In the genomic region with DNA sequence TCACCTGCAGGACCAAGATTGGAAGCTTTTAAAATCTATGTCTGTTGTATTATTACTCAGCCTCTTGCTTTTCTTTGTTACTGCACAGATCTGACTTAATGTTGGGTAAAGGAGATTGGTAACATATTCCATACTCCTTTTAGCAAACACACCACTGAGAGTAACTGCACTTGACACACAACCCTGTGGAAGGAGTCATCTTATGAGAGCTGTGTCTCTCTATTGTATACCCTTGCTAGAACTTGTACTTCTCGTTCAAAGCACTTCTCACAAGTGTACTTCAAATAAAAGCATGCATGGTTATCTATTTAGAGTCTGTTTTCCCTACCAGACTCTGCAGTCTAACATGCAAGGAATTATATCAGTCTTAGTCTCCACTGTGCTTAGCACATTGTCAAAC, we compare ENCODE assay signal across 20 cellular contexts.
"Had no signal": no experiment of that assay in that cellular context is flagged by ENCODE, and none has a peak within 500 bp of the region (broad histone marks: within the 10 kb centered on the region; RNA-seq: fewer than 3 reads in every experiment).

No MANE protein-coding gene starts in this region.

- ATAC-seq: foreskin keratinocyte; left cardiac atrium; left ventricle myocardium superior; pancreas; right lobe of liver; stimulated activated naive B cell treated with anti-CD40 and anti-IgM and Interleukin-4, amounts not matched to agents 10 μg/mL and 1 μg/mL and 100 μg/mL, for 72 hours; stimulated activated naive CD8-positive, alpha-beta T cell treated with anti-CD3 and anti-CD28 coated beads, Interleukin-15, amount 100 ng/mL, for 72 hours had no signal

- H3K4me3 Mint-ChIP-seq: naive B cell; nephron; stimulated activated naive B cell treated with anti-CD40 and anti-IgM and Interleukin-4, amounts not matched to agents 10 μg/mL and 1 μg/mL and 100 μg/mL, for 72 hours; stimulated activated naive CD8-positive, alpha-beta T cell treated with anti-CD3 and anti-CD28 coated beads, Interleukin-15, amount 100 ng/mL, for 72 hours had no signal

- H3K36me3 Mint-ChIP-seq: naive B cell; stimulated activated naive B cell treated with anti-CD40 and anti-IgM and Interleukin-4, amounts not matched to agents 10 μg/mL and 1 μg/mL and 100 μg/mL, for 72 hours had no signal

- H3K27ac Mint-ChIP-seq: naive B cell; nephron; progenitor cell of endocrine pancreas; stimulated activated naive B cell treated with anti-CD40 and anti-IgM and Interleukin-4, amounts not matched to agents 10 μg/mL and 1 μg/mL and 100 μg/mL, for 72 hours; stimulated activated naive CD8-positive, alpha-beta T cell treated with anti-CD3 and anti-CD28 coated beads, Interleukin-15, amount 100 ng/mL, for 72 hours had no signal

- H3K9me3 Mint-ChIP-seq: nephron; stimulated activated naive CD8-positive, alpha-beta T cell treated with anti-CD3 and anti-CD28 coated beads, Interleukin-15, amount 100 ng/mL, for 72 hours had no signal

- H3K4me1 Mint-ChIP-seq: naive B cell; nephron; stimulated activated naive B cell treated with anti-CD40 and anti-IgM and Interleukin-4, amounts not matched to agents 10 μg/mL and 1 μg/mL and 100 μg/mL, for 72 hours; stimulated activated naive CD8-positive, alpha-beta T cell treated with anti-CD3 and anti-CD28 coated beads, Interleukin-15, amount 100 ng/mL, for 72 hours had no signal

- DNase-seq: dermis blood vessel endothelial cell; erythroblast; foreskin keratinocyte; head of caudate nucleus; kidney; left cardiac atrium; left ventricle myocardium superior; mesendoderm; naive B cell; occipital lobe; pancreas; right lobe of liver; stimulated activated CD4-positive, alpha-beta T cell treated with anti-CD3 and anti-CD28 coated beads, Interleukin-15, amount 100 ng/mL, for 24 hours; stimulated activated CD4-positive, alpha-beta T cell treated with anti-CD3 and anti-CD28 coated beads, Interleukin-1b, Interleukin-23, amount 100 ng/mL, for 48 hours; stimulated activated CD4-positive, alpha-beta T cell treated with anti-CD3 and anti-CD28 coated beads, Interleukin-4, amount 100 ng/mL, for 24 hours; stimulated activated naive B cell treated with anti-CD40 and anti-IgM and Interleukin-4, amounts not matched to agents 10 μg/mL and 1 μg/mL and 100 μg/mL, for 72 hours; stimulated activated naive CD8-positive, alpha-beta T cell treated with anti-CD3 and anti-CD28 coated beads, Interleukin-15, amount 100 ng/mL, for 72 hours; testis had no signal
